8 cellular contexts compared by ENCODE assay signal in the genomic region with DNA sequence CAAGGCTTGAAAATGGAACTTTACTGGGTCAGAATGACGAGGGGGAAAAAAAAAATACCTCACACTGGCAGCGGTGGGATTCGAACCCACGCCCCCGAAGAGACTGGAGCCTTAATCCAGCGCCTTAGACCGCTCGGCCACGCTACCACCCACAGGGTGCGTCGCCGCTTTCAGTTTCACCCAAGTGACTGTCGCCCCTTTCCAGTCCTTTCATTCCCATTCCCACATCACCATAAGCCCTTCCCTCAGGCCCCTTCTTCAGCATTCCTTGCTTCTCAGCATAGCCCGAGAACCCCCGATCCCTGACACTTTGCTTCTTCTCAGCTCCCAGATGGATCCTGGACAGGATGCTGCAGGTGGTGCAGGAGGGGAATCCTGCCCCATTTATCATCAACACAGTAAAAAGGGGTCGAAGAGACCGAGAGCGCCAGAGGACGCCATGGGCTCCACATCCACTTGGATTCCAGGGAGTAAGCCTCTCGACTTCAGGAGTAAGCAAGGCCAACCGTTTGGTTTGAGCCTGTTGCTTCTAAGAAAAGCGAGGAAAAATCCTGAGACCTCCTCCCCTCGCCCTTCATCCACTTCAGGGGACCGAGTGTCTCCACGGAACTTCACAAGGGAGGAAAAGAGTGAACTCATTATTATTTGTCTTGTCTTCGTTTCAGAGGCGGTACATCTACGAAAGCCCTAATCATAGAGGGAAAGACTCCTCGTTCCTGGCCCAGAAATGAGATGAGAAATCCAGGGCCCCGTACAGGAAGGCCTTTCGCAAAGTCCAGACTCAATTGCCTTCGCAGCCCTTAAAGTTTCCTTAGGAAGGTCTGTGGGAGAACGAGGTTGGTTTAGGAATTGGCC. TPM values are rescaled to one million over a fixed set of nuclear protein-coding genes. Genes with fewer than 3 reads are reported as not detected.
DNase-seq lines count a peak whose midpoint lies in the region; ATAC-seq and TF ChIP-seq lines count a peak whose summit lies in the region.

No MANE protein-coding gene starts in this region.

- no peak for TF ChIP-seq CTCF in lung (IDR thresholded peaks at IDR 0.05; ENCODE audit: control extremely low read depth, extremely low read depth)

- peak overlapping the region; percentile 42 for H3K4me3 ChIP-seq in lung

- H3K27me3 ChIP-seq in lung (ENCODE audit: control insufficient read depth, insufficient read depth), result no peaks in the 10 kb centered on the region

- DNase-seq in SIG-M5 treated with dmso at 0.1 percent for 504 hours (lab: John Stamatoyannopoulos, UW; ENCODE audit: unreplicated experiment) (peak; percentile 55), SIG-M5 (lab: John Stamatoyannopoulos, UW) (no peak), NCI-H510A treated with DMSO at 0.1 percent for 48 hours (lab: John Stamatoyannopoulos, UW) (peak; percentile 75), lung (ENCODE audit: low spot score) (peak; percentile 65)
- DNase-seq in activated CD4-positive, alpha-beta T cell treated with anti-CD3 and anti-CD28 coated beads, Interleukin-2, amount 50 U/mL, for 48 hours, result peak; percentile 83 to 86
- peak; percentile 15 for DNase-seq in effector CD8-positive, alpha-beta T cell (lab: John Stamatoyannopoulos, UW)
- DNase-seq in stimulated activated CD4-positive, alpha-beta T cell treated with anti-CD3 and anti-CD28 coated beads, TNF-alpha, amount 100 ng/mL, for 4 hours (ENCODE audit: low read depth in 3 of 3), result peak; percentile 44 to 57 (median 54)

- peak overlapping the region; percentile 56 to 86 for H3K27ac ChIP-seq in lung (ENCODE audit: low read depth in 1 of 2, low read length in 1 of 2)

- no peaks in the 10 kb centered on the region for H3K36me3 ChIP-seq in lung (ENCODE audit: control insufficient read depth in 2 of 2, insufficient read depth in 2 of 2, low read length in 2 of 2)

- 3 to 4% methylated on average over 33 of the region's 33 CpGs for WGBS in lung, 2 donors

- no peaks in the 10 kb centered on the region for H3K9me3 ChIP-seq in lung (ENCODE audit: control insufficient read depth in 2 of 2, insufficient read depth in 1 of 2, low read length in 1 of 2)

- peak; percentile 49 for ATAC-seq in lung (ENCODE audit: insufficient read depth, low FRiP score)
- ATAC-seq in GM18861 (IDR thresholded peaks at IDR 0.05; ENCODE audit: unreplicated experiment), result no peak

- peaks cover 0 to 7% of the 10 kb centered on the region in 2 donors for H3K4me1 ChIP-seq in lung (ENCODE audit: control insufficient read depth in 2 of 2, insufficient read depth in 2 of 2, low read length in 2 of 2)

RNA-seq across cellular contexts. Expression of a gene that starts 20.0 kb away (rescaled TPM):
- total RNA-seq in lung, result 10 to 100 TPM; 47.0 to 81.9 TPM
- polyA plus RNA-seq in lung, result 10 to 100 TPM; 34.8 to 45.1 TPM
